In genomic region chr6:27662770-27663169, GRCh38 we compare ENCODE assay signal across 16 cellular contexts.
"Had no signal": no experiment of that assay in that cellular context is flagged by ENCODE, and none has a peak within 500 bp of the region (broad histone marks: within the 10 kb centered on the region; RNA-seq: fewer than 3 reads in every experiment).

No MANE protein-coding gene starts in this region.

- H3K9me3 ChIP-seq: colonic mucosa, heart left ventricle, ovary had no signal

- DNase-seq: activated naive CD4-positive, alpha-beta T cell treated with anti-CD3 and anti-CD28 coated beads, Interleukin-2, amount 10 ng/mL, durations not matched to agents 7 days and 5 days; caudate nucleus; colonic mucosa; effector CD8-positive, alpha-beta T cell; heart left ventricle; islet precursor cell; left ventricle myocardium inferior; ovary; sigmoid colon; stimulated activated CD4-positive, alpha-beta T cell treated with anti-CD3 and anti-CD28 coated beads, Interleukin-2, amount 100 ng/mL, for 24 hours; stimulated activated naive CD4-positive, alpha-beta T cell had no signal

- H3K9me3 Mint-ChIP-seq: activated T-helper 2 cell treated with anti-CD3 and anti-CD28 coated beads, Interferon-gamma antibody, Interleukin-2, Interleukin-4, amounts not matched to agents 10 μg/mL and 5 μg/mL and 100 μg/mL, durations not matched to agents 14 hours and 24 hours and 36 hours; nephron had no signal

- FAIRE-seq: frontal cortex, TTC549 had no signal

- H3K27me3 ChIP-seq: ovary had no signal

- H3K4me3 Mint-ChIP-seq: activated naive CD4-positive, alpha-beta T cell treated with anti-CD3 and anti-CD28 coated beads, Interleukin-2, amount 10 ng/mL, durations not matched to agents 7 days and 5 days; memory B cell; nephron had no signal

- H3K4me3 ChIP-seq: colonic mucosa, heart left ventricle, left ventricle myocardium inferior, ovary, sigmoid colon had no signal

- H3K4me1 ChIP-seq: colonic mucosa, heart left ventricle, left ventricle myocardium inferior, sigmoid colon had no signal

- H3K36me3 ChIP-seq: colonic mucosa, heart left ventricle, left ventricle myocardium inferior, ovary, sigmoid colon had no signal

- ATAC-seq: heart left ventricle had no signal

- H3K27ac Mint-ChIP-seq: activated naive CD4-positive, alpha-beta T cell treated with anti-CD3 and anti-CD28 coated beads, Interleukin-2, amount 10 ng/mL, durations not matched to agents 7 days and 5 days; activated T-helper 2 cell treated with anti-CD3 and anti-CD28 coated beads, Interferon-gamma antibody, Interleukin-2, Interleukin-4, amounts not matched to agents 10 μg/mL and 5 μg/mL and 100 μg/mL, durations not matched to agents 14 hours and 24 hours and 36 hours; memory B cell; nephron had no signal

- H3K27ac ChIP-seq: colonic mucosa, heart left ventricle, left ventricle myocardium inferior, ovary, sigmoid colon had no signal
